26 cellular contexts compared by ENCODE assay signal in genomic region chr9:122354536-122355199, GRCh38. TPM values are rescaled to one million over a fixed set of nuclear protein-coding genes. Genes with fewer than 3 reads are reported as not detected.
DNase-seq lines count a peak whose midpoint lies in the region; ATAC-seq and TF ChIP-seq lines count a peak whose summit lies in the region.
"Had no signal": no experiment of that assay in that cellular context is flagged by ENCODE, and none has a peak within 500 bp of the region (broad histone marks: within the 10 kb centered on the region; RNA-seq: fewer than 3 reads in every experiment).

No MANE protein-coding gene starts in this region.

- H3K56ac ChIP-seq in IMR-90 (ENCODE audit: extremely low read depth, insufficient read depth, low read length) (no peak overlapping the region), mesendoderm (ENCODE audit: low read length) (no peak overlapping the region)

- H2BK5ac ChIP-seq in IMR-90 (ENCODE audit: low read depth, low read length, poor library complexity, severe bottlenecking) (no peak overlapping the region), mesendoderm (ENCODE audit: low read length) (no peak overlapping the region)

- H2BK20ac ChIP-seq in IMR-90 (ENCODE audit: low read depth, low read length), result no peak overlapping the region

- no peak overlapping the region for H3K4me3 Mint-ChIP-seq in activated CD4-positive, alpha-beta memory T cell treated with anti-CD3 and anti-CD28 coated beads, Interleukin-2, amount 10 ng/mL, durations not matched to agents 7 days and 5 days
- H3K4me3 Mint-ChIP-seq: activated naive CD4-positive, alpha-beta T cell treated with anti-CD3 and anti-CD28 coated beads for 36 hours; central memory CD8-positive, alpha-beta T cell; T-cell had no signal

- no peak overlapping the region for H3K23ac ChIP-seq in IMR-90 (ENCODE audit: low read depth, low read length)
- H3K23ac ChIP-seq in mesendoderm (ENCODE audit: low read length), result no peak overlapping the region

- H2AK9ac ChIP-seq in IMR-90 (replicated peaks; ENCODE audit: low read depth, low read length, poor library complexity), result no peak overlapping the region

- H4K20me1 ChIP-seq in IMR-90 (ENCODE audit: insufficient read depth, low read length), result no peaks in the 10 kb centered on the region

- H3K27me3 Mint-ChIP-seq in activated CD4-positive, alpha-beta memory T cell treated with anti-CD3 and anti-CD28 coated beads, Interleukin-2, amount 10 ng/mL, durations not matched to agents 7 days and 5 days, result peaks cover 9% of the 10 kb centered on the region

- CTCF ChIA-PET in IMR-90 (lab: Yijun Ruan, JAX), result interaction anchor here (1.4 kb wide), 1 partner anchor 99 kb away, joined by 4 read pairs; no protein-coding TSS in a partner anchor
- CTCF ChIA-PET in activated CD4-positive, alpha-beta memory T cell treated with anti-CD3 and anti-CD28 coated beads, Interleukin-2, amount 10 ng/mL, durations not matched to agents 7 days and 5 days (lab: Charles Lee), result interaction anchor here (1.4 to 10.2 kb wide), 2 partner anchors 230 to 256 kb away, joined by 4 to 243 read pairs; no protein-coding TSS in a partner anchor

- no peaks in the 10 kb centered on the region for H3K4me1 ChIP-seq in IMR-90 (ENCODE audit: control insufficient read depth, insufficient read depth, low read length)
- no peaks in the 10 kb centered on the region for H3K4me1 ChIP-seq in right cardiac atrium (ENCODE audit: control insufficient read depth, insufficient read depth, low read length)
- H3K4me1 ChIP-seq in mesendoderm (ENCODE audit: control insufficient read depth, low read depth, low read length), result no peaks in the 10 kb centered on the region
- H3K4me1 ChIP-seq: esophagus squamous epithelium, foreskin keratinocyte, psoas muscle, SJCRH30 had no signal

- H3K27me3 ChIP-seq in IMR-90 (ENCODE audit: control insufficient read depth, insufficient read depth, low read length), result no peaks in the 10 kb centered on the region
- H3K27me3 ChIP-seq in right cardiac atrium (ENCODE audit: control insufficient read depth, insufficient read depth), result no peaks in the 10 kb centered on the region
- no peaks in the 10 kb centered on the region for H3K27me3 ChIP-seq in mesendoderm (ENCODE audit: insufficient read depth, low read length, poor library complexity)
- H3K27me3 ChIP-seq: foreskin keratinocyte, SJCRH30 had no signal

- H3K36me3 ChIP-seq in IMR-90 (ENCODE audit: control insufficient read depth, insufficient read depth, low read length) (no peaks in the 10 kb centered on the region), mesendoderm (ENCODE audit: control insufficient read depth, insufficient read depth, low read length) (no peaks in the 10 kb centered on the region)
- H3K36me3 ChIP-seq: esophagus squamous epithelium, neutrophil, SJCRH30 had no signal

- DNase-seq in IMR-90, result no peak
- DNase-seq in UCSD-AML1 (lab: John Stamatoyannopoulos, UW; ENCODE audit: unreplicated experiment), result peak; percentile 72
- DNase-seq in right cardiac atrium, result peak in 2 of 3 donors; percentile 70
- DNase-seq in putamen (ENCODE audit: low spot score), result peak; percentile 37
- DNase-seq in NCI-H1417 (lab: John Stamatoyannopoulos, UW), result no peak
- no peak for DNase-seq in SKM-1 treated with dmso at 0.1 percent for 144 hours (lab: John Stamatoyannopoulos, UW; ENCODE audit: unreplicated experiment)
- no peak for DNase-seq in activated CD4-positive, alpha-beta memory T cell treated with anti-CD3 and anti-CD28 coated beads, Interleukin-2, amount 10 ng/mL, durations not matched to agents 7 days and 5 days
- no peak for DNase-seq in mesendoderm
- DNase-seq: activated CD4-positive, alpha-beta T cell treated with anti-CD3 and anti-CD28 coated beads, Interleukin-2, amount 50 U/mL, for 4 hours; activated naive CD4-positive, alpha-beta T cell treated with anti-CD3 and anti-CD28 coated beads for 36 hours; COR-L47; dermis blood vessel endothelial cell; esophagus squamous epithelium; foreskin keratinocyte; left colon; MV-4-11; NCI-H146; NCI-H748 treated with DMSO at 0.1 percent for 48 hours; SJCRH30; stimulated activated naive CD4-positive, alpha-beta T cell; T-cell had no signal

- H3K79me1 ChIP-seq in IMR-90 (ENCODE audit: low read depth in 1 of 2, low read length in 2 of 2) (no peaks in the 10 kb centered on the region), mesendoderm (ENCODE audit: low read length) (no peaks in the 10 kb centered on the region)

- TF ChIP-seq POLR2A in IMR-90 (IDR thresholded peaks at IDR 0.05; ENCODE audit: low read depth, low read length), result no peak

- no peak overlapping the region for H3K14ac ChIP-seq in IMR-90 (replicated peaks; ENCODE audit: low read depth, low read length)

- H2BK15ac ChIP-seq in IMR-90 (ENCODE audit: low read depth, low read length) (no peak overlapping the region; the same call in 2 of the 3 replicates), mesendoderm (replicated peaks; ENCODE audit: low read depth) (no peak overlapping the region)

- TF ChIP-seq RAD21 in IMR-90 (IDR thresholded peaks at IDR 0.05; ENCODE audit: low read length), result no peak

- dilution Hi-C loops in IMR-90 (cut with HindIII; ENCODE audit: low sequenced_read_pairs, unreplicated experiment), result no loop called here

- H3K9ac ChIP-seq in IMR-90 (ENCODE audit: low read depth, low read length), result no peak overlapping the region
- H3K9ac ChIP-seq in mesendoderm (ENCODE audit: low read length), result no peak overlapping the region

- H3K4me3 ChIP-seq in IMR-90 (ENCODE audit: insufficient read depth, low read depth, low read length) (no peak overlapping the region), right cardiac atrium (ENCODE audit: low read length) (no peak overlapping the region), mesendoderm (ENCODE audit: low read length) (no peak overlapping the region)
- H3K4me3 ChIP-seq: esophagus squamous epithelium, psoas muscle, SJCRH30 had no signal

- peaks cover 2% of the 10 kb centered on the region for H3K9me3 Mint-ChIP-seq in activated CD4-positive, alpha-beta memory T cell treated with anti-CD3 and anti-CD28 coated beads, Interleukin-2, amount 10 ng/mL, durations not matched to agents 7 days and 5 days

- H3K79me2 ChIP-seq in mesendoderm (ENCODE audit: control insufficient read depth, insufficient read depth, low read length), result no peaks in the 10 kb centered on the region

- no peak for ATAC-seq in IMR-90 (ENCODE audit: low read depth)
- ATAC-seq in right cardiac atrium, result peak; percentile 42 to 55
- ATAC-seq: activated CD4-positive, CD25-positive, alpha-beta regulatory T cell treated with anti-CD3 and anti-CD28 coated beads, Interleukin-2, amount 50 U/mL, for 24 hours; foreskin keratinocyte; left colon; psoas muscle; T-cell had no signal

- BruUV-seq in IMR-90 (replicated peaks; lab: Mats Ljungman, UMichigan), result no TSS peak

- H4K91ac ChIP-seq in IMR-90 (ENCODE audit: insufficient read depth, low read depth, low read length), result no peak overlapping the region

- H4K8ac ChIP-seq in IMR-90 (ENCODE audit: low read depth in 2 of 2, low read length in 2 of 2) (no peak overlapping the region), mesendoderm (ENCODE audit: low read depth, low read length) (no peak overlapping the region)

- H3K18ac ChIP-seq in IMR-90 (ENCODE audit: low read depth, low read length) (no peak overlapping the region), mesendoderm (ENCODE audit: low read length) (no peak overlapping the region)

- H2AK5ac ChIP-seq in IMR-90 (ENCODE audit: low read depth, low read length) (0 out of 2 replicates have a peak overlapping the region, but pooled peaks have one; percentile 24), mesendoderm (ENCODE audit: low read length) (no peak overlapping the region)

- H4K5ac ChIP-seq in IMR-90 (ENCODE audit: low read depth, low read length) (no peak overlapping the region), mesendoderm (ENCODE audit: low read length) (no peak overlapping the region)

- POLR2A ChIA-PET in IMR-90 (lab: Charles Lee; ENCODE audit: unreplicated experiment), result no interaction called here
- POLR2A ChIA-PET in activated CD4-positive, alpha-beta memory T cell treated with anti-CD3 and anti-CD28 coated beads, Interleukin-2, amount 10 ng/mL, durations not matched to agents 7 days and 5 days (lab: Charles Lee), result no interaction called here

- no peaks in the 10 kb centered on the region for H3K9me1 ChIP-seq in IMR-90 (ENCODE audit: insufficient read depth, low read length)

- TF ChIP-seq CTCF in IMR-90 (conservative IDR thresholded peaks at IDR 0.05; ENCODE audit: low read depth, low read length), result no peak

- no peaks in the 10 kb centered on the region for H3K36me3 Mint-ChIP-seq in activated CD4-positive, alpha-beta memory T cell treated with anti-CD3 and anti-CD28 coated beads, Interleukin-2, amount 10 ng/mL, durations not matched to agents 7 days and 5 days (ENCODE audit: low read depth)
- H3K36me3 Mint-ChIP-seq: T-cell had no signal

- no peak overlapping the region for H3K4me2 ChIP-seq in IMR-90 (ENCODE audit: low read depth, low read length)
- no peak overlapping the region for H3K4me2 ChIP-seq in mesendoderm (ENCODE audit: low read length)

- peaks cover 1% of the 10 kb centered on the region for H3K4me1 Mint-ChIP-seq in activated CD4-positive, alpha-beta memory T cell treated with anti-CD3 and anti-CD28 coated beads, Interleukin-2, amount 10 ng/mL, durations not matched to agents 7 days and 5 days

- intact Hi-C loops in IMR-90 (cut with micrococcal nuclease) (no loop called here), right cardiac atrium (cut with DNase I) (loop anchor here in 1 of 4 donors (10.0 kb wide), 1 partner anchor 260 kb away; the partner anchor contains the start of gene TTLL11)

- H3K27ac ChIP-seq in IMR-90 (ENCODE audit: insufficient read depth, low read length) (no peak overlapping the region), right cardiac atrium (ENCODE audit: low read length) (no peak overlapping the region), mesendoderm (ENCODE audit: low read depth, low read length) (no peak overlapping the region)
- H3K27ac ChIP-seq: esophagus squamous epithelium, foreskin keratinocyte, neutrophil, psoas muscle, SJCRH30 had no signal

- WGBS in IMR-90 (ENCODE audit: extremely low coverage in 2 of 2, insufficient read length in 1 of 2), 2 experiments, result 83% methylated on average over 2 of the region's 8 CpGs; no CpG with 5 or more reads in 1 of the 2 experiments
- WGBS in right cardiac atrium, result 80% methylated on average over 8 of the region's 8 CpGs
- no CpG with 5 or more reads among the region's 8 CpGs for WGBS in mesendoderm (ENCODE audit: extremely low coverage, insufficient coverage, low lambda C conversion rate)

- no peak overlapping the region for H3K27ac Mint-ChIP-seq in activated CD4-positive, alpha-beta memory T cell treated with anti-CD3 and anti-CD28 coated beads, Interleukin-2, amount 10 ng/mL, durations not matched to agents 7 days and 5 days
- H3K27ac Mint-ChIP-seq: activated naive CD4-positive, alpha-beta T cell treated with anti-CD3 and anti-CD28 coated beads for 36 hours; T-cell had no signal

- peak overlapping the region; percentile 26; the same call in 1 of the 2 replicates for H3K4ac ChIP-seq in IMR-90 (ENCODE audit: low read depth, low read length)
- H3K4ac ChIP-seq in mesendoderm (ENCODE audit: low read depth, low read length), result no peak overlapping the region

- in situ Hi-C loops in IMR-90 (cut with MboI; ENCODE audit: low sequenced_read_pairs), result loop anchor here (5.0 to 10.0 kb wide), 3 partner anchors 98 to 260 kb away; partner anchors contain the start of gene TTLL11

- H3K9me3 ChIP-seq in IMR-90 (ENCODE audit: control insufficient read depth, insufficient read depth, low read length), result no peaks in the 10 kb centered on the region
- no peaks in the 10 kb centered on the region for H3K9me3 ChIP-seq in right cardiac atrium (ENCODE audit: control insufficient read depth, low read length)
- H3K9me3 ChIP-seq: neutrophil, psoas muscle, SJCRH30 had no signal

- H2AFZ ChIP-seq in IMR-90 (replicated peaks; ENCODE audit: low read length, poor library complexity), result no peak overlapping the region

- H2BK120ac ChIP-seq in IMR-90 (ENCODE audit: low read depth, low read length) (peak overlapping the region; percentile 0; the same call in 1 of the 2 replicates), mesendoderm (ENCODE audit: low read depth, low read length) (no peak overlapping the region)

RNA-seq across cellular contexts. Expression of gene PTGS1, which starts 16.2 kb away (rescaled TPM):
- total RNA-seq in IMR-90 (2012; rRNA removed), result 21.1 and 24.7 TPM in 2 replicates
- polyA plus RNA-seq in IMR-90 (2012; rRNA removed), result 33.9 and 38.3 TPM in 2 replicates
- polyA plus RNA-seq in IMR-90 (2012; cell fraction: cytosol; rRNA removed), result 32.1 and 51.8 TPM in 2 replicates
- polyA plus RNA-seq in IMR-90 (2012; cell fraction: nucleus; rRNA removed; ENCODE audit: low replicate concordance), result 40.2 and 55.2 TPM in 2 replicates
- 10 to 100 TPM; 11.7 to 29.2 (median 22.6) TPM for total RNA-seq in right cardiac atrium
- 4.5 TPM for polyA plus RNA-seq in right cardiac atrium
- under 1 TPM; 0.08 to 0.20 TPM for total RNA-seq in activated CD4-positive, alpha-beta memory T cell treated with anti-CD3 and anti-CD28 coated beads, Interleukin-2, amount 10 ng/mL, durations not matched to agents 7 days and 5 days
- 0.07 TPM for polyA plus RNA-seq in mesendoderm (2013, experiment 1 of 2)
- 0.10 TPM for polyA plus RNA-seq in mesendoderm (2013, experiment 2 of 2)
- total RNA-seq: activated naive CD4-positive, alpha-beta T cell treated with anti-CD3 and anti-CD28 coated beads for 36 hours; G401 had no signal

Comparison
In these comparisons a context has a peak if more than half of its experiments do, and no peak if none do; other contexts are left out.
1. DNase-seq: peak in UCSD-AML1 (single experiment), right cardiac atrium (2 of 3) and putamen (single experiment); none in IMR-90 (single experiment), NCI-H1417 (0 of 3), SKM-1 treated with dmso at 0.1 percent for 144 hours (single experiment), activated CD4-positive, alpha-beta memory T cell treated with anti-CD3 and anti-CD28 coated beads, Interleukin-2, amount 10 ng/mL, durations not matched to agents 7 days and 5 days (single experiment) and mesendoderm (single experiment).
2. RNA of gene PTGS1, which starts 16.2 kb away (total RNA-seq): 11.7 to 29.2 TPM in right cardiac atrium and 21.1 to 24.7 TPM in IMR-90; 0.08 to 0.20 TPM in activated CD4-positive, alpha-beta memory T cell treated with anti-CD3 and anti-CD28 coated beads, Interleukin-2, amount 10 ng/mL, durations not matched to agents 7 days and 5 days; every median in the first group is over 10 times any median in the second.